ENCODE assay signal across 25 cellular contexts in the genomic region with DNA sequence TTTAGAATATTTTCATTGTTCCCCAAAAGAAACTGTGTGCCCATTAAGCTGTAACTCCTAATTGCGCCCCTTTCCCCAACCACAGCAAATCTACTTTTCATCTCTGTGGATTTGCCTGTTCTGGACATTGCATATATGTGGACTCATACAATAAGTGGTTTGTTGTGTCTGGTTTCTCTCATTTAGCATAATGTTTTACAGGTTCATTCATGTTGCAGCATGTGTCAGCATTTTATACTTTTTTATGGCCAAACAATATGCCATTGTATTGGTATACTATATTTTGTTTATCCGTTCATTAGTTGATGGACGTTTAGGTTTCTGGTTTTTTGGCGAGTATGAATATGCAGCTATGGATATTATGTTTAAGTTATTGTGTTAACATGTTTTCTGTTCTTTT. TPM values are rescaled to one million over a fixed set of nuclear protein-coding genes. Genes with fewer than 3 reads are reported as not detected.
"Had no signal": no experiment of that assay in that cellular context is flagged by ENCODE, and none has a peak within 500 bp of the region (broad histone marks: within the 10 kb centered on the region; RNA-seq: fewer than 3 reads in every experiment).

No MANE protein-coding gene starts in this region.

- H3K27me3 ChIP-seq: hepatocyte, ovary, sigmoid colon, spleen, suprapubic skin, tibial artery, uterus had no signal

- H3K36me3 ChIP-seq: ovary had no signal

- H3K4me1 ChIP-seq: left ventricle myocardium inferior, prostate gland, sigmoid colon, spleen, suprapubic skin, tibial artery, uterus had no signal

- H3K9me3 ChIP-seq: left ventricle myocardium inferior, mucosa of descending colon, ovary, prostate gland, sigmoid colon, spleen, suprapubic skin, thoracic aorta, tibial artery, uterus had no signal

- DNase-seq: islet precursor cell; left ventricle myocardium inferior; midbrain; mucosa of descending colon; naive thymus-derived CD4-positive, alpha-beta T cell; ovary; retina; right cardiac atrium; sigmoid colon; small intestine; spleen; stimulated activated CD4-positive, alpha-beta T cell treated with anti-CD3 and anti-CD28 coated beads, Interleukin-4, amount 100 ng/mL, for 24 hours; stimulated activated naive CD4-positive, alpha-beta T cell; tibial artery; uterus had no signal

- H3K27me3 Mint-ChIP-seq: memory B cell; naive thymus-derived CD4-positive, alpha-beta T cell; natural killer cell treated with Interleukin-12 subunit alpha and Interleukin-12 subunit beta and Interleukin-15 and Interleukin-18, amount 100 ng/mL, for 72 hours; stimulated activated naive CD8-positive, alpha-beta T cell treated with anti-CD3 and anti-CD28 coated beads, Interleukin-15, Interleukin-2, amounts not matched to agents 100 ng/mL and 50 ng/mL, for 24 hours; type B pancreatic cell had no signal

- ATAC-seq: mucosa of descending colon; naive thymus-derived CD4-positive, alpha-beta T cell; natural killer cell treated with Interleukin-12 subunit alpha and Interleukin-12 subunit beta and Interleukin-15 and Interleukin-18, amount 100 ng/mL, for 72 hours; right cardiac atrium; stimulated activated effector memory CD8-positive, alpha-beta T cell treated with anti-CD3 and anti-CD28 coated beads, Interleukin-12 subunit alpha, Interleukin-12 subunit beta, amount 100 ng/mL, for 72 hours had no signal

- H3K4me3 Mint-ChIP-seq: memory B cell; naive thymus-derived CD4-positive, alpha-beta T cell; natural killer cell treated with Interleukin-12 subunit alpha and Interleukin-12 subunit beta and Interleukin-15 and Interleukin-18, amount 100 ng/mL, for 72 hours; stimulated activated effector memory CD8-positive, alpha-beta T cell treated with anti-CD3 and anti-CD28 coated beads, Interleukin-12 subunit alpha, Interleukin-12 subunit beta, amount 100 ng/mL, for 72 hours; stimulated activated naive CD8-positive, alpha-beta T cell treated with anti-CD3 and anti-CD28 coated beads, Interleukin-15, Interleukin-2, amounts not matched to agents 100 ng/mL and 50 ng/mL, for 24 hours; type B pancreatic cell had no signal

- H3K4me2 ChIP-seq: hepatocyte had no signal

- H3K36me3 Mint-ChIP-seq: natural killer cell treated with Interleukin-12 subunit alpha and Interleukin-12 subunit beta and Interleukin-15 and Interleukin-18, amount 100 ng/mL, for 72 hours had no signal

- FAIRE-seq: small intestine had no signal

- H3K9me3 Mint-ChIP-seq: memory B cell; naive thymus-derived CD4-positive, alpha-beta T cell; natural killer cell treated with Interleukin-12 subunit alpha and Interleukin-12 subunit beta and Interleukin-15 and Interleukin-18, amount 100 ng/mL, for 72 hours; stimulated activated effector memory CD8-positive, alpha-beta T cell treated with anti-CD3 and anti-CD28 coated beads, Interleukin-12 subunit alpha, Interleukin-12 subunit beta, amount 100 ng/mL, for 72 hours; stimulated activated naive CD8-positive, alpha-beta T cell treated with anti-CD3 and anti-CD28 coated beads, Interleukin-15, Interleukin-2, amounts not matched to agents 100 ng/mL and 50 ng/mL, for 24 hours; type B pancreatic cell had no signal

- H3K27ac Mint-ChIP-seq: memory B cell; natural killer cell treated with Interleukin-12 subunit alpha and Interleukin-12 subunit beta and Interleukin-15 and Interleukin-18, amount 100 ng/mL, for 72 hours; stimulated activated effector memory CD8-positive, alpha-beta T cell treated with anti-CD3 and anti-CD28 coated beads, Interleukin-12 subunit alpha, Interleukin-12 subunit beta, amount 100 ng/mL, for 72 hours; stimulated activated naive CD8-positive, alpha-beta T cell treated with anti-CD3 and anti-CD28 coated beads, Interleukin-15, Interleukin-2, amounts not matched to agents 100 ng/mL and 50 ng/mL, for 24 hours; type B pancreatic cell had no signal

- H3K4me3 ChIP-seq: hepatocyte, left ventricle myocardium inferior, lung, mucosa of descending colon, ovary, prostate gland, sigmoid colon, spleen, suprapubic skin, thoracic aorta, tibial artery, uterus had no signal

- H3K27ac ChIP-seq: hepatocyte, left ventricle myocardium inferior, ovary, prostate gland, sigmoid colon, spleen, suprapubic skin, thoracic aorta, tibial artery, uterus had no signal

RNA-seq across cellular contexts. Expression of a gene that starts 51.2 kb away (rescaled TPM):
- polyA plus RNA-seq: naive thymus-derived CD4-positive, alpha-beta T cell had no signal
